ENCODE assay signal across 9 cellular contexts in the genomic region with DNA sequence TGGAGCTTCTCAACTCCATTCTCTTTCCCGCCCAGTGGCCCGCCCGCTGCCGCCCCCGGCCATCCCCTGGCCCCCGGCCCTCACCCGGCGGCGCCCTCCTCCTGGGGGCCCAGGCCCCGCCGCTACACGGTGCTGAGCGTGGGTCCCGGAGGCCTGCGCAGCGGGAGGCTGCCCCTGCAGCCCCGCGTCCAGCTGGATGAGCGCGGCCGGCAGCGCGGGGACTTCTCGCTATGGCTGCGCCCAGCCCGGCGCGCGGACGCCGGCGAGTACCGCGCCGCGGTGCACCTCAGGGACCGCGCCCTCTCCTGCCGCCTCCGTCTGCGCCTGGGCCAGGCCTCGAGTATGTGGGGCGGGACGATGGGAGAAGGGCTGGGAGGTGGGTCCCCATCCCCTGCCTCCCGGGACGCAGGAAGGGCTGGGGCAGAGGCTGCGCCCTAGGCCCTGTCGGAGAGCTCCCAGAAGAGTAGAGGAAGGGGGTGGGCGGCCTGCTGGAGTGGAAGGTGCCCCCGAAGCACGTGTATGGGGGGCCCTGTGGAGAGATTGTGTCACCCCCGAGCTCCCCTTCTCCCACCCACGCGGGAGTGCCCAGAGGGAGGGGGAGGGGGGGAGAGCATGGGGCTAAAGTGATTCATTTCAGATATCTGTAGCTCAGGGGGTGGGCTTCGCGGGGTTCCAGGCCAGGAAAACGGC. TPM values are rescaled to one million over a fixed set of nuclear protein-coding genes. Genes with fewer than 3 reads are reported as not detected.
DNase-seq lines count a peak whose midpoint lies in the region; ATAC-seq and TF ChIP-seq lines count a peak whose summit lies in the region.
"Had no signal": no experiment of that assay in that cellular context is flagged by ENCODE, and none has a peak within 500 bp of the region (broad histone marks: within the 10 kb centered on the region; RNA-seq: fewer than 3 reads in every experiment).

No MANE protein-coding gene starts in this region.

- POLR2A ChIA-PET in naive thymus-derived CD4-positive, alpha-beta T cell (lab: Charles Lee): interaction anchor here (0.9 to 2.3 kb wide), 10 partner anchors 9 to 85 kb away, joined by 3 to 9 read pairs (median 4); a partner anchor contains a TSS

- peaks cover 21 to 44% of the 10 kb centered on the region in 2 donors for H3K4me1 ChIP-seq in naive thymus-derived CD4-positive, alpha-beta T cell (ENCODE audit: control insufficient read depth in 2 of 2, insufficient read depth in 2 of 2, low read length in 2 of 2)
- H3K4me1 ChIP-seq in upper lobe of left lung: peaks cover 33 to 54% (median 42%) of the 10 kb centered on the region in 4 donors

- DNase-seq in natural killer cell treated with Interleukin-12 subunit alpha and Interleukin-12 subunit beta and Interleukin-15 and Interleukin-18, amount 100 ng/mL, for 72 hours (ENCODE audit: low spot score): peak; percentile 62
- DNase-seq in natural killer cell (no peak), upper lobe of left lung (peak in 1 of 2 donors; percentile 80), OCI-M2 (lab: John Stamatoyannopoulos, UW; ENCODE audit: unreplicated experiment) (no peak), UCSD-AML1 (lab: John Stamatoyannopoulos, UW; ENCODE audit: unreplicated experiment) (no peak)
- DNase-seq in activated naive CD8-positive, alpha-beta T cell treated with anti-CD3 and anti-CD28 coated beads for 36 hours: peak; percentile 80
- DNase-seq in naive thymus-derived CD4-positive, alpha-beta T cell: peak in 1 of 9 donors; percentile 65

- H3K4me3 ChIP-seq in naive thymus-derived CD4-positive, alpha-beta T cell (ENCODE audit: low read length): peak overlapping the region; percentile 55
- H3K4me3 ChIP-seq in upper lobe of left lung: peak overlapping the region in 3 of 4 donors; percentile 17 to 38 (median 32)
- H3K4me3 ChIP-seq: BLaER1 treated with 17β-estradiol and CSF1 and Interleukin-3, amounts not matched to agents 10 nM and 100 nM had no signal

- TF ChIP-seq POLR2A in upper lobe of left lung (IDR thresholded peaks at IDR 0.05): no peak

- 39 to 54% methylated on average over 6 to 20 of the region's 57 CpGs for WGBS in upper lobe of left lung, 2 donors

- intact Hi-C loops in natural killer cell (cut with micrococcal nuclease): no loop called here
- intact Hi-C loops in naive thymus-derived CD4-positive, alpha-beta T cell (cut with micrococcal nuclease): loop anchor here in 1 of 2 donors (2.0 kb wide), 1 partner anchor 15 kb away; a partner anchor contains a TSS

- TF ChIP-seq EP300 in upper lobe of left lung (IDR thresholded peaks at IDR 0.05): no peak

- CTCF ChIA-PET in naive thymus-derived CD4-positive, alpha-beta T cell (lab: Charles Lee): interaction anchor here (0.6 to 2.3 kb wide), 3 partner anchors 7 to 41 kb away, joined by 3 to 12 read pairs (median 6); a partner anchor contains a TSS

- peaks cover 28 to 56% of the 10 kb centered on the region in 2 donors for H3K27me3 Mint-ChIP-seq in natural killer cell treated with Interleukin-12 subunit alpha and Interleukin-12 subunit beta and Interleukin-15 and Interleukin-18, amount 100 ng/mL, for 72 hours
- peaks cover 72 to 73% of the 10 kb centered on the region in 2 donors for H3K27me3 Mint-ChIP-seq in natural killer cell (ENCODE audit: low read depth in 2 of 2)
- peaks cover 65% of the 10 kb centered on the region for H3K27me3 Mint-ChIP-seq in activated naive CD8-positive, alpha-beta T cell treated with anti-CD3 and anti-CD28 coated beads for 36 hours
- peaks cover 0 to 43% (median 5%) of the 10 kb centered on the region in 5 donors for H3K27me3 Mint-ChIP-seq in naive thymus-derived CD4-positive, alpha-beta T cell

- H3K36me3 Mint-ChIP-seq in natural killer cell treated with Interleukin-12 subunit alpha and Interleukin-12 subunit beta and Interleukin-15 and Interleukin-18, amount 100 ng/mL, for 72 hours: peaks cover 23% of the 10 kb centered on the region
- no peaks in the 10 kb centered on the region for H3K36me3 Mint-ChIP-seq in natural killer cell
- H3K36me3 Mint-ChIP-seq in activated naive CD8-positive, alpha-beta T cell treated with anti-CD3 and anti-CD28 coated beads for 36 hours: peaks cover 53% of the 10 kb centered on the region
- H3K36me3 Mint-ChIP-seq in naive thymus-derived CD4-positive, alpha-beta T cell: peaks cover 0 to 22% (median 0%) of the 10 kb centered on the region in 5 donors

- no peaks in the 10 kb centered on the region for H3K9me3 Mint-ChIP-seq in natural killer cell treated with Interleukin-12 subunit alpha and Interleukin-12 subunit beta and Interleukin-15 and Interleukin-18, amount 100 ng/mL, for 72 hours
- no peaks in the 10 kb centered on the region for H3K9me3 Mint-ChIP-seq in natural killer cell
- H3K9me3 Mint-ChIP-seq in activated naive CD8-positive, alpha-beta T cell treated with anti-CD3 and anti-CD28 coated beads for 36 hours: no peaks in the 10 kb centered on the region
- peaks cover 0 to 1% (median 0%) of the 10 kb centered on the region in 11 donors for H3K9me3 Mint-ChIP-seq in naive thymus-derived CD4-positive, alpha-beta T cell

- H3K27ac Mint-ChIP-seq in natural killer cell treated with Interleukin-12 subunit alpha and Interleukin-12 subunit beta and Interleukin-15 and Interleukin-18, amount 100 ng/mL, for 72 hours: peak overlapping the region; percentile 76 to 93
- H3K27ac Mint-ChIP-seq in natural killer cell: no peak overlapping the region
- H3K27ac Mint-ChIP-seq in activated naive CD8-positive, alpha-beta T cell treated with anti-CD3 and anti-CD28 coated beads for 36 hours: peak overlapping the region; percentile 97
- H3K27ac Mint-ChIP-seq in naive thymus-derived CD4-positive, alpha-beta T cell: peak overlapping the region in 3 of 9 donors; percentile 59 to 91 (median 86)

- no peaks in the 10 kb centered on the region for H3K36me3 ChIP-seq in naive thymus-derived CD4-positive, alpha-beta T cell (ENCODE audit: control insufficient read depth in 2 of 3, insufficient read depth in 3 of 3, low read length in 3 of 3)
- H3K36me3 ChIP-seq in upper lobe of left lung: peaks cover 0 to 21% (median 19%) of the 10 kb centered on the region in 4 donors
- H3K36me3 ChIP-seq: BLaER1 treated with 17β-estradiol and CSF1 and Interleukin-3, amounts not matched to agents 10 nM and 100 nM had no signal

- peak overlapping the region; percentile 90 for H3K4me3 Mint-ChIP-seq in natural killer cell treated with Interleukin-12 subunit alpha and Interleukin-12 subunit beta and Interleukin-15 and Interleukin-18, amount 100 ng/mL, for 72 hours
- H3K4me3 Mint-ChIP-seq in natural killer cell: no peak overlapping the region
- H3K4me3 Mint-ChIP-seq in activated naive CD8-positive, alpha-beta T cell treated with anti-CD3 and anti-CD28 coated beads for 36 hours: peak overlapping the region; percentile 91
- H3K4me3 Mint-ChIP-seq in naive thymus-derived CD4-positive, alpha-beta T cell: peak overlapping the region in 9 of 10 donors; percentile 49 to 87 (median 70)

- H3K9me3 ChIP-seq in naive thymus-derived CD4-positive, alpha-beta T cell (ENCODE audit: control insufficient read depth in 2 of 3, low read length in 3 of 3): no peaks in the 10 kb centered on the region
- H3K9me3 ChIP-seq in upper lobe of left lung: no peaks in the 10 kb centered on the region
- H3K9me3 ChIP-seq: BLaER1 treated with 17β-estradiol and CSF1 and Interleukin-3, amounts not matched to agents 10 nM and 100 nM had no signal

- H3K27me3 ChIP-seq in naive thymus-derived CD4-positive, alpha-beta T cell (ENCODE audit: control insufficient read depth in 2 of 2, insufficient read depth in 2 of 2, low read length in 2 of 2): no peaks in the 10 kb centered on the region
- H3K27me3 ChIP-seq in upper lobe of left lung: peaks cover 0 to 2% (median 0%) of the 10 kb centered on the region in 4 donors

- TF ChIP-seq CTCF in natural killer cell (IDR thresholded peaks at IDR 0.05) (no peak), upper lobe of left lung (IDR thresholded peaks at IDR 0.05) (no peak)

- peaks cover 36 to 59% of the 10 kb centered on the region in 2 donors for H3K4me1 Mint-ChIP-seq in natural killer cell treated with Interleukin-12 subunit alpha and Interleukin-12 subunit beta and Interleukin-15 and Interleukin-18, amount 100 ng/mL, for 72 hours (ENCODE audit: low read depth in 2 of 2)
- H3K4me1 Mint-ChIP-seq in natural killer cell: peaks cover 13 to 27% of the 10 kb centered on the region in 2 donors
- peaks cover 70% of the 10 kb centered on the region for H3K4me1 Mint-ChIP-seq in activated naive CD8-positive, alpha-beta T cell treated with anti-CD3 and anti-CD28 coated beads for 36 hours
- peaks cover 27 to 73% (median 41%) of the 10 kb centered on the region in 7 donors for H3K4me1 Mint-ChIP-seq in naive thymus-derived CD4-positive, alpha-beta T cell

- ATAC-seq in natural killer cell treated with Interleukin-12 subunit alpha and Interleukin-12 subunit beta and Interleukin-15 and Interleukin-18, amount 100 ng/mL, for 72 hours: peak; percentile 4 to 13
- ATAC-seq in natural killer cell (no peak), upper lobe of left lung (ENCODE audit: low FRiP score in 2 of 2) (no peak), esophagus mucosa (no peak)
- ATAC-seq in naive thymus-derived CD4-positive, alpha-beta T cell: peak; percentile 32

- peak overlapping the region; percentile 10 for H3K27ac ChIP-seq in naive thymus-derived CD4-positive, alpha-beta T cell (ENCODE audit: low read depth, low read length)
- peak overlapping the region in 2 of 4 donors; percentile 56 to 73 for H3K27ac ChIP-seq in upper lobe of left lung
- H3K27ac ChIP-seq: BLaER1 treated with 17β-estradiol and CSF1 and Interleukin-3, amounts not matched to agents 10 nM and 100 nM had no signal

RNA-seq across cellular contexts. Expression of a gene that starts 1.5 kb away (rescaled TPM):
- 100 to 1,000 TPM in 1 of 2 donors, 10 to 100 TPM in 1; 78.2 to 365 TPM for total RNA-seq in natural killer cell treated with Interleukin-12 subunit alpha and Interleukin-12 subunit beta and Interleukin-15 and Interleukin-18, amount 100 ng/mL, for 72 hours
- total RNA-seq in natural killer cell (1 to 10 TPM in 1 of 3 donors, under 1 TPM in 2; 0.36 to 7.6 (median 0.78) TPM), upper lobe of left lung (1 to 10 TPM in 4 of 6 donors, under 1 TPM in 2; 0.46 to 2.6 (median 1.5) TPM), esophagus mucosa (not detected)
- 10 to 100 TPM; 64.8 to 67.7 TPM for total RNA-seq in activated naive CD8-positive, alpha-beta T cell treated with anti-CD3 and anti-CD28 coated beads for 36 hours
- total RNA-seq in naive thymus-derived CD4-positive, alpha-beta T cell: 10 to 100 TPM in 1 of 5 experiments, 1 to 10 TPM in 2, under 1 TPM in 2; 0.64 to 46.5 (median 1.7) TPM
- under 1 TPM; 0.26 to 0.69 TPM for polyA plus RNA-seq in naive thymus-derived CD4-positive, alpha-beta T cell

RNA-seq across cellular contexts. Expression of a gene that starts 7.6 kb away (rescaled TPM):
- 10 to 100 TPM; 50.4 to 93.8 TPM for total RNA-seq in natural killer cell treated with Interleukin-12 subunit alpha and Interleukin-12 subunit beta and Interleukin-15 and Interleukin-18, amount 100 ng/mL, for 72 hours
- total RNA-seq in natural killer cell: 10 to 100 TPM in 1 of 3 donors, 1 to 10 TPM in 2; 2.3 to 33.2 (median 2.8) TPM
- total RNA-seq in activated naive CD8-positive, alpha-beta T cell treated with anti-CD3 and anti-CD28 coated beads for 36 hours: 10 to 100 TPM; 23.3 to 25.1 TPM
- 100 to 1,000 TPM in 1 of 5 experiments, 10 to 100 TPM in 1, 1 to 10 TPM in 3; 1.4 to 125 (median 3.5) TPM for total RNA-seq in naive thymus-derived CD4-positive, alpha-beta T cell
- not detected for polyA plus RNA-seq in naive thymus-derived CD4-positive, alpha-beta T cell
- total RNA-seq in upper lobe of left lung: 100 to 1,000 TPM; 142 to 463 (median 224) TPM
- 234 TPM for total RNA-seq in esophagus mucosa

RNA-seq across cellular contexts. Expression of a gene that starts 15.5 kb away (rescaled TPM):
- total RNA-seq in natural killer cell treated with Interleukin-12 subunit alpha and Interleukin-12 subunit beta and Interleukin-15 and Interleukin-18, amount 100 ng/mL, for 72 hours: 1 to 10 TPM in 1 of 2 donors, under 1 TPM in 1; 0.43 to 5.4 TPM
- total RNA-seq in natural killer cell (10 to 100 TPM in 1 of 3 donors, 1 to 10 TPM in 2; 8.5 to 10.1 (median 9.8) TPM), upper lobe of left lung (10 to 100 TPM; 10.5 to 86.6 (median 35.6) TPM), esophagus mucosa (2.2 TPM)
- total RNA-seq in activated naive CD8-positive, alpha-beta T cell treated with anti-CD3 and anti-CD28 coated beads for 36 hours: 1 to 10 TPM; 2.2 to 2.5 TPM
- total RNA-seq in naive thymus-derived CD4-positive, alpha-beta T cell: 100 to 1,000 TPM; 164 to 267 (median 246) TPM
- 100 to 1,000 TPM; 364 to 576 TPM for polyA plus RNA-seq in naive thymus-derived CD4-positive, alpha-beta T cell

RNA-seq across cellular contexts. Expression of a gene that starts 20.9 kb away (rescaled TPM):
- 100 to 1,000 TPM in 1 of 2 donors, 10 to 100 TPM in 1; 98.3 to 124 TPM for total RNA-seq in natural killer cell treated with Interleukin-12 subunit alpha and Interleukin-12 subunit beta and Interleukin-15 and Interleukin-18, amount 100 ng/mL, for 72 hours
- total RNA-seq in natural killer cell: 100 to 1,000 TPM; 114 to 117 (median 116) TPM
- 100 to 1,000 TPM; 134 to 141 TPM for total RNA-seq in activated naive CD8-positive, alpha-beta T cell treated with anti-CD3 and anti-CD28 coated beads for 36 hours
- 100 to 1,000 TPM in 3 of 5 experiments, 10 to 100 TPM in 2; 84.6 to 141 (median 117) TPM for total RNA-seq in naive thymus-derived CD4-positive, alpha-beta T cell
- polyA plus RNA-seq in naive thymus-derived CD4-positive, alpha-beta T cell: 100 to 1,000 TPM; 122 to 134 TPM
- total RNA-seq in upper lobe of left lung: 100 to 1,000 TPM; 136 to 221 (median 144) TPM
- total RNA-seq in esophagus mucosa: 122 TPM

RNA-seq across cellular contexts. Expression of a gene that starts 47.8 kb away (rescaled TPM):
- total RNA-seq in natural killer cell treated with Interleukin-12 subunit alpha and Interleukin-12 subunit beta and Interleukin-15 and Interleukin-18, amount 100 ng/mL, for 72 hours: not detected
- total RNA-seq in natural killer cell: 1 to 10 TPM in 1 of 3 donors, under 1 TPM in 2; 0.39 to 2.1 (median 0.68) TPM
- total RNA-seq in activated naive CD8-positive, alpha-beta T cell treated with anti-CD3 and anti-CD28 coated beads for 36 hours: under 1 TPM; 0.54 to 0.76 TPM
- 10 to 100 TPM in 1 of 5 experiments, 1 to 10 TPM in 1, under 1 TPM in 3; 0.30 to 10.5 (median 0.38) TPM for total RNA-seq in naive thymus-derived CD4-positive, alpha-beta T cell
- not detected for polyA plus RNA-seq in naive thymus-derived CD4-positive, alpha-beta T cell
- total RNA-seq in upper lobe of left lung: 10 to 100 TPM in 5 of 6 donors, 1 to 10 TPM in 1; 8.1 to 47.1 (median 16.5) TPM
- total RNA-seq in esophagus mucosa: 0.76 TPM

Comparison
In these comparisons a context has a peak if more than half of its experiments do, and no peak if none do; other contexts are left out.
1. ATAC-seq: peak in natural killer cell treated with Interleukin-12 subunit alpha and Interleukin-12 subunit beta and Interleukin-15 and Interleukin-18, amount 100 ng/mL, for 72 hours (2 of 2) and naive thymus-derived CD4-positive, alpha-beta T cell (single experiment); none in natural killer cell (0 of 3), upper lobe of left lung (0 of 2) and esophagus mucosa (single experiment).
2. DNase-seq: peak in natural killer cell treated with Interleukin-12 subunit alpha and Interleukin-12 subunit beta and Interleukin-15 and Interleukin-18, amount 100 ng/mL, for 72 hours (single experiment) and activated naive CD8-positive, alpha-beta T cell treated with anti-CD3 and anti-CD28 coated beads for 36 hours (single experiment); none in natural killer cell (single experiment), OCI-M2 (single experiment) and UCSD-AML1 (single experiment).
3. H3K27ac Mint-ChIP-seq: peak in natural killer cell treated with Interleukin-12 subunit alpha and Interleukin-12 subunit beta and Interleukin-15 and Interleukin-18, amount 100 ng/mL, for 72 hours (2 of 2) and activated naive CD8-positive, alpha-beta T cell treated with anti-CD3 and anti-CD28 coated beads for 36 hours (single experiment); none in natural killer cell (0 of 2).